Comparison of ENCODE assay signal across 33 cellular contexts in the genomic region with DNA sequence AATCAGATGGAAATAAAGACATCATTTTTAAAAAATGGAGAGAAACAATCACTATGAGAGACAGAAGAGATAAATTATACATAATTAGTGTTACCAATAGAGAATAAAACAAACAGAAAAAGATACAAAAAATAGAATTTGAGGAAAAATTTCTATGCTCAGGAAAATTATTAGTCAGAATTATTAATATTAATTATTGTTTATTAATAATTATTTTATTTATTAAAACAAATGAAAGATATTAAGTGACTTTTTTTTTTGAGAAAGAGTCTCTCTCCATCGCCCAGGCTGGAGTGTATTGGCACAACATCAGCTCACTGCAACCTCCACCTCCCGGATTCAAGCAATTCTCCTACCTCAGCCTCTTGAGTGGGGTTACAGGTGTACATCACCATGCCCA.
"Had no signal": no experiment of that assay in that cellular context is flagged by ENCODE, and none has a peak within 500 bp of the region (broad histone marks: within the 10 kb centered on the region; RNA-seq: fewer than 3 reads in every experiment).

No MANE protein-coding gene starts in this region.

- DNase-seq: activated CD4-positive, alpha-beta memory T cell treated with anti-CD3 and anti-CD28 coated beads, Interleukin-2, amount 10 ng/mL, durations not matched to agents 7 days and 5 days; activated CD4-positive, alpha-beta T cell treated with anti-CD3 and anti-CD28 coated beads for 48 hours; activated CD4-positive, alpha-beta T cell treated with anti-CD3 and anti-CD28 coated beads, Interleukin-2, amount 10 ng/mL, durations not matched to agents 7 days and 5 days; activated CD4-positive, alpha-beta T cell treated with anti-CD3 and anti-CD28 coated beads, Interleukin-2, amount 50 U/mL, for 48 hours; activated CD4-positive, CD25-positive, alpha-beta regulatory T cell; activated CD4-positive, CD25-positive, alpha-beta regulatory T cell treated with anti-CD3 and anti-CD28 coated beads, Interleukin-2, amount 50 U/mL, for 72 hours; activated CD8-positive, alpha-beta memory T cell treated with anti-CD3 and anti-CD28 coated beads for 24 hours; activated CD8-positive, alpha-beta memory T cell treated with anti-CD3 and anti-CD28 coated beads, Interleukin-2, amount 10 ng/mL, durations not matched to agents 7 days and 5 days; activated CD8-positive, alpha-beta memory T cell treated with anti-CD3 and anti-CD28 coated beads, Interleukin-2, amount 50 U/mL, for 48 hours; activated CD8-positive, alpha-beta T cell treated with anti-CD3 and anti-CD28 coated beads, Interleukin-2, amount 10 ng/mL, durations not matched to agents 7 days and 5 days; activated effector memory CD4-positive, alpha-beta T cell treated with Interleukin-2 at 50 U/mL for 16 hours; activated gamma-delta T cell; activated naive CD4-positive, alpha-beta T cell treated with anti-CD3 and anti-CD28 coated beads, Interleukin-2, amount 10 ng/mL, durations not matched to agents 7 days and 5 days; activated naive CD4-positive, alpha-beta T cell treated with Interleukin-2 at 50 U/mL for 16 hours; activated naive CD8-positive, alpha-beta T cell treated with anti-CD3 and anti-CD28 coated beads, Interleukin-2, amount 10 ng/mL, durations not matched to agents 7 days and 5 days; activated naive CD8-positive, alpha-beta T cell treated with anti-CD3 and anti-CD28 coated beads, Interleukin-2, amount 50 U/mL, for 24 hours; activated T-cell treated with anti-CD3 and anti-CD28 coated beads, Interleukin-2, amount 50 U/mL, for 24 hours; activated T-cell treated with anti-CD3 and anti-CD28 coated beads, Interleukin-2, amount 50 U/mL, for 48 hours; amygdala; anterior cingulate cortex; central memory CD4-positive, alpha-beta T cell; T-cell; T-helper 2 cell; T-helper 9 cell had no signal

- H3K27ac Mint-ChIP-seq: activated CD4-positive, alpha-beta memory T cell treated with anti-CD3 and anti-CD28 coated beads, Interleukin-2, amount 10 ng/mL, durations not matched to agents 7 days and 5 days; activated CD4-positive, alpha-beta T cell treated with anti-CD3 and anti-CD28 coated beads, Interleukin-2, amount 10 ng/mL, durations not matched to agents 7 days and 5 days; activated CD8-positive, alpha-beta memory T cell treated with anti-CD3 and anti-CD28 coated beads, Interleukin-2, amount 10 ng/mL, durations not matched to agents 7 days and 5 days; activated CD8-positive, alpha-beta T cell treated with anti-CD3 and anti-CD28 coated beads, Interleukin-2, amount 10 ng/mL, durations not matched to agents 7 days and 5 days; activated naive CD4-positive, alpha-beta T cell treated with anti-CD3 and anti-CD28 coated beads, Interleukin-2, amount 10 ng/mL, durations not matched to agents 7 days and 5 days; activated naive CD4-positive, alpha-beta T cell treated with anti-CD3 and anti-CD28 coated beads, Interleukin-2, amount 50 U/mL, for 24 hours; activated naive CD8-positive, alpha-beta T cell; activated naive CD8-positive, alpha-beta T cell treated with anti-CD3 and anti-CD28 coated beads, Interleukin-2, amount 10 ng/mL, durations not matched to agents 7 days and 5 days; activated naive CD8-positive, alpha-beta T cell treated with anti-CD3 and anti-CD28 coated beads, Interleukin-2, amount 50 U/mL, for 24 hours; activated T-cell treated with anti-CD3 and anti-CD28 coated beads, Interleukin-2, amount 50 U/mL, for 24 hours; activated T-helper 2 cell treated with anti-CD3 and anti-CD28 coated beads, Interferon-gamma antibody, Interleukin-2, Interleukin-4, amounts not matched to agents 10 μg/mL and 5 μg/mL and 100 μg/mL, durations not matched to agents 14 hours and 24 hours and 36 hours; brain; T-cell; T-helper 2 cell treated with Interferon-gamma antibody and Interleukin-4, amounts not matched to agents 5 μg/mL and 100 μg/mL, for 36 hours had no signal

- H3K27me3 Mint-ChIP-seq: activated naive CD4-positive, alpha-beta T cell treated with anti-CD3 and anti-CD28 coated beads, Interleukin-2, amount 10 ng/mL, durations not matched to agents 7 days and 5 days; brain had no signal

- H3K4me3 Mint-ChIP-seq: activated CD4-positive, alpha-beta memory T cell treated with anti-CD3 and anti-CD28 coated beads, Interleukin-2, amount 10 ng/mL, durations not matched to agents 7 days and 5 days; activated CD4-positive, alpha-beta T cell treated with anti-CD3 and anti-CD28 coated beads, Interleukin-2, amount 10 ng/mL, durations not matched to agents 7 days and 5 days; activated CD8-positive, alpha-beta memory T cell treated with anti-CD3 and anti-CD28 coated beads, Interleukin-2, amount 10 ng/mL, durations not matched to agents 7 days and 5 days; activated CD8-positive, alpha-beta T cell treated with anti-CD3 and anti-CD28 coated beads, Interleukin-2, amount 10 ng/mL, durations not matched to agents 7 days and 5 days; activated naive CD4-positive, alpha-beta T cell treated with anti-CD3 and anti-CD28 coated beads, Interleukin-2, amount 10 ng/mL, durations not matched to agents 7 days and 5 days; activated naive CD4-positive, alpha-beta T cell treated with anti-CD3 and anti-CD28 coated beads, Interleukin-2, amount 50 U/mL, for 24 hours; activated naive CD8-positive, alpha-beta T cell; activated naive CD8-positive, alpha-beta T cell treated with anti-CD3 and anti-CD28 coated beads, Interleukin-2, amount 10 ng/mL, durations not matched to agents 7 days and 5 days; activated naive CD8-positive, alpha-beta T cell treated with anti-CD3 and anti-CD28 coated beads, Interleukin-2, amount 50 U/mL, for 24 hours; activated T-cell treated with anti-CD3 and anti-CD28 coated beads, Interleukin-2, amount 50 U/mL, for 24 hours; brain; T-cell; T-helper 2 cell treated with Interferon-gamma antibody and Interleukin-4, amounts not matched to agents 5 μg/mL and 100 μg/mL, for 36 hours had no signal

- H3K36me3 ChIP-seq: ascending aorta, breast epithelium had no signal

- H3K4me3 ChIP-seq: ascending aorta, breast epithelium had no signal

- H3K36me3 Mint-ChIP-seq: activated CD8-positive, alpha-beta memory T cell treated with anti-CD3 and anti-CD28 coated beads, Interleukin-2, amount 10 ng/mL, durations not matched to agents 7 days and 5 days; activated naive CD4-positive, alpha-beta T cell treated with anti-CD3 and anti-CD28 coated beads, Interleukin-2, amount 10 ng/mL, durations not matched to agents 7 days and 5 days; activated naive CD4-positive, alpha-beta T cell treated with anti-CD3 and anti-CD28 coated beads, Interleukin-2, amount 50 U/mL, for 24 hours; activated naive CD8-positive, alpha-beta T cell; activated naive CD8-positive, alpha-beta T cell treated with anti-CD3 and anti-CD28 coated beads, Interleukin-2, amount 10 ng/mL, durations not matched to agents 7 days and 5 days; brain; T-cell had no signal

- H3K27me3 ChIP-seq: ascending aorta, breast epithelium had no signal

- FAIRE-seq: TTC549 had no signal

- H3K9me3 Mint-ChIP-seq: activated CD4-positive, alpha-beta memory T cell treated with anti-CD3 and anti-CD28 coated beads, Interleukin-2, amount 10 ng/mL, durations not matched to agents 7 days and 5 days; activated naive CD4-positive, alpha-beta T cell treated with anti-CD3 and anti-CD28 coated beads, Interleukin-2, amount 10 ng/mL, durations not matched to agents 7 days and 5 days; activated naive CD4-positive, alpha-beta T cell treated with anti-CD3 and anti-CD28 coated beads, Interleukin-2, amount 50 U/mL, for 24 hours; activated naive CD8-positive, alpha-beta T cell treated with anti-CD3 and anti-CD28 coated beads, Interleukin-2, amount 50 U/mL, for 24 hours; activated T-cell treated with anti-CD3 and anti-CD28 coated beads, Interleukin-2, amount 50 U/mL, for 24 hours; activated T-helper 2 cell treated with anti-CD3 and anti-CD28 coated beads, Interferon-gamma antibody, Interleukin-2, Interleukin-4, amounts not matched to agents 10 μg/mL and 5 μg/mL and 100 μg/mL, durations not matched to agents 14 hours and 24 hours and 36 hours; T-cell; T-helper 2 cell treated with Interferon-gamma antibody and Interleukin-4, amounts not matched to agents 5 μg/mL and 100 μg/mL, for 36 hours had no signal

- ATAC-seq: activated CD8-positive, alpha-beta memory T cell treated with anti-CD3 and anti-CD28 coated beads, Interleukin-2, amount 10 ng/mL, durations not matched to agents 7 days and 5 days; activated CD8-positive, alpha-beta T cell treated with anti-CD3 and anti-CD28 coated beads, Interleukin-2, amount 10 ng/mL, durations not matched to agents 7 days and 5 days; activated naive CD8-positive, alpha-beta T cell treated with anti-CD3 and anti-CD28 coated beads, Interleukin-2, amount 50 U/mL, for 24 hours; T-cell had no signal

- H3K4me1 Mint-ChIP-seq: activated CD4-positive, alpha-beta memory T cell treated with anti-CD3 and anti-CD28 coated beads, Interleukin-2, amount 10 ng/mL, durations not matched to agents 7 days and 5 days; activated CD4-positive, alpha-beta T cell treated with anti-CD3 and anti-CD28 coated beads, Interleukin-2, amount 10 ng/mL, durations not matched to agents 7 days and 5 days; activated CD8-positive, alpha-beta memory T cell treated with anti-CD3 and anti-CD28 coated beads, Interleukin-2, amount 10 ng/mL, durations not matched to agents 7 days and 5 days; activated naive CD4-positive, alpha-beta T cell treated with anti-CD3 and anti-CD28 coated beads, Interleukin-2, amount 10 ng/mL, durations not matched to agents 7 days and 5 days; activated naive CD4-positive, alpha-beta T cell treated with anti-CD3 and anti-CD28 coated beads, Interleukin-2, amount 50 U/mL, for 24 hours; brain; T-cell had no signal

- H3K27ac ChIP-seq: ascending aorta, breast epithelium, VCaP had no signal
